Comparison of ENCODE assay signal across 27 cellular contexts in the genomic region with DNA sequence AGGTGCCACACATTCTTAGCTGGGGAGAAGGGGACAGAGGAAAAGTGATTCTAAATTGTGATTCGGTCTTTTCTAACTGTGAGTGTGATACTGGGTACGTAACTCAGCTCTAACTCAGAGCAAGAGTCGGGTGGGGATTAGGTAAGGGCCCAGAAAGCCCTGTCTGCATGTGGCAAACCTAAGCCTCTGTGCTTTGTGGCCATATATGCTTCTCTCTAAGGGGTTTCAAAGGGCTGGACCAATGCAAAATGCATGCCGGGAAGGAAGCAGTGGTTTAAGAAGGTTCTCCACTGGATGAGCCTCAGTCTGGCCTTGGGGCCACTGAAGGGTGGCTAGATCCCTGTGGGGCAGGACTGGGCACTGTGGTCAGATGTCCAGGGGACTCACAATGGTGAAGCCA.
"Had no signal": no experiment of that assay in that cellular context is flagged by ENCODE, and none has a peak within 500 bp of the region (broad histone marks: within the 10 kb centered on the region; RNA-seq: fewer than 3 reads in every experiment).

No MANE protein-coding gene starts in this region.

- H3K4me2 ChIP-seq: neural progenitor cell had no signal

- H3K4me1 ChIP-seq: body of pancreas, gastroesophageal sphincter, lower lobe of right lung, neural progenitor cell had no signal

- H3K36me3 ChIP-seq: neural progenitor cell had no signal

- H3K4me3 ChIP-seq: adrenal gland, body of pancreas, gastroesophageal sphincter, lower lobe of right lung, neural progenitor cell, thoracic aorta had no signal

- H2AFZ ChIP-seq: neural progenitor cell had no signal

- H3K27me3 Mint-ChIP-seq: activated T-helper 17 cell treated with anti-CD3 and anti-CD28 coated beads, Interleukin-2, amount 50 U/mL, for 72 hours; naive thymus-derived CD8-positive, alpha-beta T cell; stimulated activated naive CD8-positive, alpha-beta T cell treated with anti-CD3 and anti-CD28 coated beads, Interleukin-15, Interleukin-2, amounts not matched to agents 100 ng/mL and 50 ng/mL, for 24 hours had no signal

- H3K27me3 ChIP-seq: adrenal gland, body of pancreas, gastroesophageal sphincter, neural progenitor cell had no signal

- DNase-seq: activated CD4-positive, alpha-beta T cell treated with anti-CD3 and anti-CD28 coated beads for 4 hours; activated CD4-positive, alpha-beta T cell treated with anti-CD3 and anti-CD28 coated beads, Interleukin-2, amount 50 U/mL, for 4 hours; activated gamma-delta T cell treated with Interleukin-2 at 50 U/mL for 16 hours; activated naive CD4-positive, alpha-beta T cell treated with anti-CD3 and anti-CD28 coated beads, Interleukin-2, amount 50 U/mL, for 16 hours; activated T-cell treated with anti-CD3 and anti-CD28 coated beads, Interleukin-2, amount 50 U/mL, for 4 hours; adrenal gland; aorta; body of pancreas; caudate nucleus; hypothalamus; immature natural killer cell; kidney; lower lobe of right lung; mesenchymal stem cell; small intestine; stimulated activated CD4-positive, alpha-beta T cell treated with anti-CD3 and anti-CD28 coated beads, Interleukin-4, amount 100 ng/mL, for 24 hours; T-helper 9 cell; trophoblast cell had no signal

- H3K9me3 Mint-ChIP-seq: activated T-cell treated with anti-CD3 and anti-CD28 coated beads, Interleukin-2, amount 50 U/mL, for 4 hours; activated T-helper 17 cell treated with anti-CD3 and anti-CD28 coated beads, Interleukin-2, amount 50 U/mL, for 72 hours; immature natural killer cell; naive thymus-derived CD8-positive, alpha-beta T cell; neural progenitor cell; stimulated activated effector memory CD8-positive, alpha-beta T cell treated with anti-CD3 and anti-CD28 coated beads, Interleukin-12 subunit alpha, Interleukin-12 subunit beta, amount 100 ng/mL, for 72 hours; stimulated activated naive CD8-positive, alpha-beta T cell treated with anti-CD3 and anti-CD28 coated beads, Interleukin-15, Interleukin-2, amounts not matched to agents 100 ng/mL and 50 ng/mL, for 24 hours had no signal

- H3K4me3 Mint-ChIP-seq: activated T-cell treated with anti-CD3 and anti-CD28 coated beads, Interleukin-2, amount 50 U/mL, for 4 hours; activated T-helper 17 cell treated with anti-CD3 and anti-CD28 coated beads, Interleukin-2, amount 50 U/mL, for 72 hours; immature natural killer cell; neural progenitor cell; stimulated activated effector memory CD8-positive, alpha-beta T cell treated with anti-CD3 and anti-CD28 coated beads, Interleukin-12 subunit alpha, Interleukin-12 subunit beta, amount 100 ng/mL, for 72 hours; stimulated activated naive CD8-positive, alpha-beta T cell treated with anti-CD3 and anti-CD28 coated beads, Interleukin-15, Interleukin-2, amounts not matched to agents 100 ng/mL and 50 ng/mL, for 24 hours had no signal

- H3K27ac Mint-ChIP-seq: activated T-helper 17 cell treated with anti-CD3 and anti-CD28 coated beads, Interleukin-2, amount 50 U/mL, for 72 hours; neural progenitor cell; stimulated activated effector memory CD8-positive, alpha-beta T cell treated with anti-CD3 and anti-CD28 coated beads, Interleukin-12 subunit alpha, Interleukin-12 subunit beta, amount 100 ng/mL, for 72 hours; stimulated activated naive CD8-positive, alpha-beta T cell treated with anti-CD3 and anti-CD28 coated beads, Interleukin-15, Interleukin-2, amounts not matched to agents 100 ng/mL and 50 ng/mL, for 24 hours had no signal

- ATAC-seq: activated T-cell treated with anti-CD3 and anti-CD28 coated beads, Interleukin-2, amount 50 U/mL, for 4 hours; activated T-helper 17 cell treated with anti-CD3 and anti-CD28 coated beads, Interleukin-2, amount 50 U/mL, for 72 hours; body of pancreas; gastroesophageal sphincter; lower lobe of right lung; sciatic nerve; stimulated activated effector memory CD8-positive, alpha-beta T cell treated with anti-CD3 and anti-CD28 coated beads, Interleukin-12 subunit alpha, Interleukin-12 subunit beta, amount 100 ng/mL, for 72 hours had no signal

- H3K27ac ChIP-seq: body of pancreas, gastroesophageal sphincter, lower lobe of right lung, neural progenitor cell, thoracic aorta, VCaP had no signal

- H3K9me3 ChIP-seq: adrenal gland, body of pancreas, gastroesophageal sphincter, lower lobe of right lung, thoracic aorta had no signal

- H3K9ac ChIP-seq: neural progenitor cell had no signal
